1 cellular context compared by ENCODE assay signal in genomic region chr6:43916924-43917877, GRCh38.
TF ChIP-seq lines count a peak whose summit lies in the region.

No MANE protein-coding gene starts in this region.

TF ChIP-seq in HepG2, 621 proteins besides CTCF, POLR2A, EP300 and RAD21 (continued from another document and continues in another):
- TF ChIP-seq IKZF5 (CRISPR knock-in tag; IDR thresholded peaks at IDR 0.05), result peak; percentile 46; the same call in 1 of the 2 replicates
- no peak for TF ChIP-seq ZNF780A (CRISPR knock-in tag; IDR thresholded peaks at IDR 0.05)
- peak; percentile 29; the same call in 1 of the 2 replicates for TF ChIP-seq ZNF782 (CRISPR knock-in tag; IDR thresholded peaks at IDR 0.05; ENCODE audit: borderline replicate concordance)
- no peak for TF ChIP-seq NONO (IDR thresholded peaks at IDR 0.05)
- peak; percentile 91 for TF ChIP-seq NONO (CRISPR knock-in tag; conservative IDR thresholded peaks at IDR 0.05)
- TF ChIP-seq ZNF670 (CRISPR knock-in tag; IDR thresholded peaks at IDR 0.05; ENCODE audit: borderline replicate concordance), result 0 out of 2 replicates have a peak, but pooled peaks have one; percentile 70
- no peak for TF ChIP-seq MATR3 (CRISPR knock-in tag; IDR thresholded peaks at IDR 0.05)
- no peak for TF ChIP-seq ZNF253 (CRISPR knock-in tag; IDR thresholded peaks at IDR 0.05; ENCODE audit: borderline replicate concordance)
- no peak for TF ChIP-seq ZFYVE20 (CRISPR knock-in tag; IDR thresholded peaks at IDR 0.05; ENCODE audit: borderline replicate concordance, low read depth)
- TF ChIP-seq ATF3 (CRISPR knock-in tag; IDR thresholded peaks at IDR 0.05), result peak; percentile 25; the same call in 1 of the 2 replicates
- no peak for TF ChIP-seq MBNL3 (CRISPR knock-in tag; conservative IDR thresholded peaks at IDR 0.05)
- peak; percentile 74; the same call in 1 of the 2 replicates for TF ChIP-seq KDM1A (CRISPR knock-in tag; IDR thresholded peaks at IDR 0.05)
- no peak for TF ChIP-seq SOX6 (IDR thresholded peaks at IDR 0.05)
- peak; percentile 96 for TF ChIP-seq SOX6 (CRISPR knock-in tag; IDR thresholded peaks at IDR 0.05)
- no peak for TF ChIP-seq FIP1L1 (IDR thresholded peaks at IDR 0.05; ENCODE audit: borderline replicate concordance, insufficient read depth, low read depth, low read length)
- peak; percentile 52 for TF ChIP-seq PHF20 (CRISPR knock-in tag; IDR thresholded peaks at IDR 0.05)
- TF ChIP-seq SMAD9 (CRISPR knock-in tag; IDR thresholded peaks at IDR 0.05), result no peak
- peak; percentile 76 for TF ChIP-seq ERF (CRISPR knock-in tag; IDR thresholded peaks at IDR 0.05)
- TF ChIP-seq ZNF205 (CRISPR knock-in tag; IDR thresholded peaks at IDR 0.05), result peak; percentile 21; the same call in 1 of the 2 replicates
- TF ChIP-seq MAX (IDR thresholded peaks at IDR 0.05), result no peak
- TF ChIP-seq MAZ (IDR thresholded peaks at IDR 0.05; ENCODE audit: borderline replicate concordance, low read depth, low read length), result peak; percentile 73; the same call in 1 of the 2 replicates
- TF ChIP-seq MAZ (CRISPR knock-in tag; IDR thresholded peaks at IDR 0.05; ENCODE audit: low read depth), result peak; percentile 15
- TF ChIP-seq KDM4B (CRISPR knock-in tag; IDR thresholded peaks at IDR 0.05), result 0 out of 2 replicates have a peak, but pooled peaks have one; percentile 23
- TF ChIP-seq HMGXB3 (CRISPR knock-in tag; IDR thresholded peaks at IDR 0.05; ENCODE audit: borderline replicate concordance), result no peak
- TF ChIP-seq ZSCAN30 (CRISPR knock-in tag; IDR thresholded peaks at IDR 0.05), result peak; percentile 92; the same call in 1 of the 2 replicates
- no peak for TF ChIP-seq ZNF34 (CRISPR knock-in tag; IDR thresholded peaks at IDR 0.05; ENCODE audit: borderline replicate concordance)
- peak; percentile 99 for TF ChIP-seq PHF21A (CRISPR knock-in tag; IDR thresholded peaks at IDR 0.05)
- TF ChIP-seq TIGD3 (CRISPR knock-in tag; IDR thresholded peaks at IDR 0.05; ENCODE audit: borderline replicate concordance), result no peak; the same call in 1 of the 2 replicates
- no peak for TF ChIP-seq NCOA5 (CRISPR knock-in tag; IDR thresholded peaks at IDR 0.05)
- TF ChIP-seq SMC3 (IDR thresholded peaks at IDR 0.05; ENCODE audit: low read length), result peak; percentile 30
- TF ChIP-seq LCORL (IDR thresholded peaks at IDR 0.05), result 0 out of 2 replicates have a peak, but pooled peaks have one; percentile 7
- TF ChIP-seq LCORL (CRISPR knock-in tag; IDR thresholded peaks at IDR 0.05), result peak; percentile 93
- TF ChIP-seq SOX13 (IDR thresholded peaks at IDR 0.05), result peak; percentile 64; the same call in 1 of the 2 replicates
- peak in 1 of 2 experiments; percentile 80; a peak in 2 of 4 replicates for TF ChIP-seq SOX13 (CRISPR knock-in tag; conservative IDR thresholded peaks at IDR 0.05 in 1 of 2, IDR thresholded peaks at IDR 0.05 in 1 of 2)
- TF ChIP-seq ZBTB38 (CRISPR knock-in tag; IDR thresholded peaks at IDR 0.05), result peak; percentile 73
- TF ChIP-seq CBFB (CRISPR knock-in tag; IDR thresholded peaks at IDR 0.05), result peak; percentile 18; the same call in 1 of the 2 replicates
- TF ChIP-seq ZNF235 (CRISPR knock-in tag; IDR thresholded peaks at IDR 0.05; ENCODE audit: borderline replicate concordance), result no peak
- no peak for TF ChIP-seq FOXO4 (CRISPR knock-in tag; conservative IDR thresholded peaks at IDR 0.05)
- peak; percentile 78; the same call in 1 of the 2 replicates for TF ChIP-seq ARID4A (CRISPR knock-in tag; IDR thresholded peaks at IDR 0.05; ENCODE audit: borderline replicate concordance)
- TF ChIP-seq ZBTB42 (CRISPR knock-in tag; IDR thresholded peaks at IDR 0.05), result no peak
- TF ChIP-seq HOMEZ (CRISPR knock-in tag; IDR thresholded peaks at IDR 0.05; ENCODE audit: low read depth), result peak; percentile 10; the same call in 1 of the 2 replicates
- TF ChIP-seq MIER2 (CRISPR knock-in tag; IDR thresholded peaks at IDR 0.05), result no peak
- TF ChIP-seq SMARCE1 (IDR thresholded peaks at IDR 0.05; ENCODE audit: borderline replicate concordance), result no peak
- TF ChIP-seq ZNF33A (CRISPR knock-in tag; IDR thresholded peaks at IDR 0.05; ENCODE audit: borderline replicate concordance), result no peak
- no peak for TF ChIP-seq STAT5B (CRISPR knock-in tag; IDR thresholded peaks at IDR 0.05)
- TF ChIP-seq MZF1 (CRISPR knock-in tag; IDR thresholded peaks at IDR 0.05; ENCODE audit: borderline replicate concordance), result 0 out of 2 replicates have a peak, but pooled peaks have one; percentile 76
- no peak for TF ChIP-seq TERF1 (CRISPR knock-in tag; IDR thresholded peaks at IDR 0.05)
- TF ChIP-seq NR0B2 (CRISPR knock-in tag; IDR thresholded peaks at IDR 0.05), result no peak
- TF ChIP-seq SNAPC2 (CRISPR knock-in tag; IDR thresholded peaks at IDR 0.05), result 0 out of 2 replicates have a peak, but pooled peaks have one; percentile 45
- TF ChIP-seq MTF2 (CRISPR knock-in tag; IDR thresholded peaks at IDR 0.05; ENCODE audit: borderline replicate concordance), result no peak
